8 cellular contexts compared by ENCODE assay signal in the genomic region with DNA sequence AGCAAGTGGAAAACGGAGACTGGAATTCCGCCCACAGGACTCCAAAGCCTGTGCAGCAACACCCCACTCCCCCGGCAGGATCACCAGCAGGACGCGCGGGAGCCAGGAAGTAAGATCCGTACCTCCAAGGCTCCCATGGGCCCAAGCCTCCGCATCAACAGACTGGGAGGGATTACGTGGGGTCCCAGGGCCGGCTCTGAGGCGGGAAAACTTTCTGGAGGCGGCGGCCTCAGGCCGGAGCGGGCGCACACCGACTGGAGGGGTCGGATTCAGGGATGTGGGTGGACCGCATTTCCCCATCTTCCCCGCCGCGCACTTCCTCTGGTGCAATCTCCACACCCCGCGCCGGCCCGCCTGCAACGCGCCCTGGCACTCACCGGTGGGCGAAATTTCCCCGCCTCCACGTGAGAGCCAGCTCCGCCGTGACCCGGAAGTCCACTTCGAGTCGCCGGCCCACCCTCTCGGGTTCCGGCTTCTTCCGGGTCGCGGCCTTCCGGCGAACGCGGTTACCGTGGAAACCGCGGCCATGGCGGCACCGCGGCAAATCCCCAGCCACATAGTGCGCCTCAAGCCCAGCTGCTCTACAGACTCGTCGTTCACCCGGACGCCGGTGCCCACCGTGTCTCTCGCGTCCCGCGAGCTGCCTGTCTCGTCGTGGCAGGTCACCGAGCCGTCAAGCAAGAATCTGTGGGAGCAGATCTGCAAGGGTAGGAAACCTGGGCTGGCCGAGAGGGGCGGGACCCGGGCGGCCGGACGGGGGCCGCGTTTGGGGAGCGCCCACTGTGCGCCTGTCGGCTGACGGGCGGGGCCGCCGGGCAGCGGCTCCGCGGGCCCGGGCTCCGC. TPM values are rescaled to one million over a fixed set of nuclear protein-coding genes. Genes with fewer than 3 reads are reported as not detected.
DNase-seq lines count a peak whose midpoint lies in the region; ATAC-seq, FAIRE-seq and TF ChIP-seq lines count a peak whose summit lies in the region.

A gene with protein sequence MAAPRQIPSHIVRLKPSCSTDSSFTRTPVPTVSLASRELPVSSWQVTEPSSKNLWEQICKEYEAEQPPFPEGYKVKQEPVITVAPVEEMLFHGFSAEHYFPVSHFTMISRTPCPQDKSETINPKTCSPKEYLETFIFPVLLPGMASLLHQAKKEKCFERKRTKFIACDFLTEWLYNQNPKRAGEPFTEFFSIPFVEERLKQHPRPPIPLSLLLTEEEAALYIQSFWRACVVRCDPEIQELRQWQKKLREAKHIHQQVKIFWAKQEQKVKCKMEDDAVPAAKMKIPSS (plus strand): TSS at position 491 of the 843 bp plus-strand sequence. CDS start 36 bp downstream, at position 527.
A gene with protein sequence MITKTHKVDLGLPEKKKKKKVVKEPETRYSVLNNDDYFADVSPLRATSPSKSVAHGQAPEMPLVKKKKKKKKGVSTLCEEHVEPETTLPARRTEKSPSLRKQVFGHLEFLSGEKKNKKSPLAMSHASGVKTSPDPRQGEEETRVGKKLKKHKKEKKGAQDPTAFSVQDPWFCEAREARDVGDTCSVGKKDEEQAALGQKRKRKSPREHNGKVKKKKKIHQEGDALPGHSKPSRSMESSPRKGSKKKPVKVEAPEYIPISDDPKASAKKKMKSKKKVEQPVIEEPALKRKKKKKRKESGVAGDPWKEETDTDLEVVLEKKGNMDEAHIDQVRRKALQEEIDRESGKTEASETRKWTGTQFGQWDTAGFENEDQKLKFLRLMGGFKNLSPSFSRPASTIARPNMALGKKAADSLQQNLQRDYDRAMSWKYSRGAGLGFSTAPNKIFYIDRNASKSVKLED (minus strand): TSS at position 447 of the 843 bp plus-strand sequence. CDS start 3,192 bp downstream, outside the sequence.

- no peaks in the 10 kb centered on the region for H3K9me3 Mint-ChIP-seq in chondrocyte (ENCODE audit: low read depth)

- H3K4me1 Mint-ChIP-seq in chondrocyte (ENCODE audit: low read depth), result peaks cover 19% of the 10 kb centered on the region

- TF ChIP-seq CTCF in AG10803 (conservative IDR thresholded peaks at IDR 0.05; ENCODE audit: low read length) (peak; percentile 21; the same call in 1 of the 2 replicates), chondrocyte (IDR thresholded peaks at IDR 0.05) (peak; percentile 38), kidney (IDR thresholded peaks at IDR 0.05; ENCODE audit: borderline replicate concordance, extremely low read depth, insufficient read depth) (no peak)

- H3K4me3 ChIP-seq in AG10803 (ENCODE audit: low read length) (peak within 1 kb of the TSS; percentile 98), kidney (ENCODE audit: low read length in 2 of 2) (peak within 1 kb of the TSS; percentile 92 to 95)

- peaks cover 0 to 3% of the 10 kb centered on the region in 2 donors for H3K36me3 ChIP-seq in kidney (ENCODE audit: control insufficient read depth in 1 of 2, insufficient read depth in 2 of 2, low read length in 2 of 2)

- intact Hi-C loops in kidney (cut with DNase I), result no loop called here

- H3K27me3 Mint-ChIP-seq in chondrocyte (ENCODE audit: low read depth), result no peaks in the 10 kb centered on the region

- H3K4me3 Mint-ChIP-seq in chondrocyte (ENCODE audit: unreplicated experiment), result peak within 1 kb of the TSS; percentile 87

- peaks cover 10% of the 10 kb centered on the region for H3K36me3 Mint-ChIP-seq in chondrocyte (ENCODE audit: low read depth)

- ATAC-seq in GM18873 (IDR thresholded peaks at IDR 0.05; ENCODE audit: low FRiP score, unreplicated experiment) (peak; percentile 74), HG03108 (IDR thresholded peaks at IDR 0.05; ENCODE audit: unreplicated experiment) (peak; percentile 94)

- peak within 1 kb of the TSS; percentile 88 for H3K27ac Mint-ChIP-seq in chondrocyte (ENCODE audit: unreplicated experiment)

- H3K4me1 ChIP-seq in kidney (ENCODE audit: control insufficient read depth in 1 of 2, insufficient read depth in 1 of 2, low read depth in 1 of 2, low read length in 2 of 2), result peaks cover 0 to 11% of the 10 kb centered on the region in 2 donors

- H3K9me3 ChIP-seq in kidney (ENCODE audit: control insufficient read depth in 1 of 2, low read length in 2 of 2), result no peaks in the 10 kb centered on the region

- peak within 1 kb of the TSS; percentile 78 to 86 for H3K27ac ChIP-seq in kidney (ENCODE audit: low read depth in 2 of 2, low read length in 2 of 2)

- peak within 1 kb of the TSS; percentile 13 to 65 for H3K9ac ChIP-seq in kidney (ENCODE audit: low read length in 2 of 2)

- DNase-seq in AG10803 (ENCODE audit: low read depth) (peak; percentile 85), NCI-H2227 treated with DMSO at 0.1 percent for 48 hours (lab: John Stamatoyannopoulos, UW) (peak; percentile 88), chondrocyte (ENCODE audit: low spot score) (peak; percentile 95), kidney (peak; percentile 97)
- DNase-seq in activated CD4-positive, alpha-beta T cell treated with anti-CD3 and anti-CD28 coated beads for 1 hour, result peak; percentile 81
- peak; percentile 71 to 85 for DNase-seq in stimulated activated CD4-positive, alpha-beta T cell treated with anti-CD3 and anti-CD28 coated beads, Interleukin-15, amount 100 ng/mL, for 1 hour (ENCODE audit: low read depth in 1 of 2, low spot score in 1 of 2)

- no peak for FAIRE-seq in kidney (lab: Jason Lieb, UNC)

RNA-seq across cellular contexts. Expression of the first gene that starts in this region (rescaled TPM):
- total RNA-seq in chondrocyte, result 2.6 to 8.9 TPM (median 3.8 TPM) in 3 replicates
- 38.1 TPM for total RNA-seq in kidney
- polyA plus RNA-seq in kidney (ENCODE audit: insufficient read depth, low read depth, low replicate concordance), result 35.4 TPM

RNA-seq across cellular contexts. Expression of the second gene that starts in this region (rescaled TPM):
- total RNA-seq in chondrocyte (20.0 to 24.7 TPM (median 20.4 TPM) in 3 replicates), kidney (17.9 TPM)
- polyA plus RNA-seq in kidney (ENCODE audit: insufficient read depth, low read depth, low replicate concordance), result 10.2 TPM

Comparison
In these comparisons a context has a peak if more than half of its experiments do, and no peak if none do; other contexts are left out.
1. Peak in every context shown above with its lines: DNase-seq, ATAC-seq, H3K4me3 ChIP-seq and H3K27ac ChIP-seq.